In genomic region chr17:29642171-29642611, GRCh38 we compare ENCODE assay signal across 10 cellular contexts. TPM values are rescaled to one million over a fixed set of nuclear protein-coding genes. Genes with fewer than 3 reads are reported as not detected.
DNase-seq lines count a peak whose midpoint lies in the region; ATAC-seq, FAIRE-seq and TF ChIP-seq lines count a peak whose summit lies in the region.
"Had no signal": no experiment of that assay in that cellular context is flagged by ENCODE, and none has a peak within 500 bp of the region (broad histone marks: within the 10 kb centered on the region; RNA-seq: fewer than 3 reads in every experiment).

No MANE protein-coding gene starts in this region.

- POLR2A ChIA-PET in HEK293T (lab: Yijun Ruan, JAX) (interaction anchor here (1.2 to 1.4 kb wide), 2 partner anchors 19 kb away, joined by 3 to 4 read pairs; partner anchors contain the start of gene CORO6), T-cell (lab: Charles Lee) (interaction anchor here in 1 of 2 donors (0.7 kb wide), 1 partner anchor 358 kb away, joined by 3 read pairs; no protein-coding TSS in a partner anchor)
- POLR2A ChIA-PET in naive thymus-derived CD4-positive, alpha-beta T cell (lab: Charles Lee): interaction anchor here (0.5 to 0.7 kb wide), 2 partner anchors 66 to 285 kb away, joined by 3 to 4 read pairs; no protein-coding TSS in a partner anchor

- peak overlapping the region in 10 of 11 experiments; percentile 35 to 82 (median 66); a peak in 19 of 22 replicates for H3K9ac ChIP-seq in BLaER1 treated with 17β-estradiol and CSF1 and Interleukin-3, amounts not matched to agents 10 nM and 100 nM

- no peaks in the 10 kb centered on the region for H3K27me3 ChIP-seq in BLaER1 treated with 17β-estradiol and CSF1 and Interleukin-3, amounts not matched to agents 10 nM and 100 nM
- no peaks in the 10 kb centered on the region for H3K27me3 ChIP-seq in naive thymus-derived CD4-positive, alpha-beta T cell (ENCODE audit: control insufficient read depth in 2 of 2, insufficient read depth in 2 of 2, low read length in 2 of 2)
- H3K27me3 ChIP-seq in left lung: no peaks in the 10 kb centered on the region
- H3K27me3 ChIP-seq: pancreas had no signal

- H3K27me3 Mint-ChIP-seq in T-cell: no peaks in the 10 kb centered on the region
- no peaks in the 10 kb centered on the region for H3K27me3 Mint-ChIP-seq in naive thymus-derived CD4-positive, alpha-beta T cell

- peak overlapping the region; percentile 31 to 92 (median 77); a peak in 20 of 22 replicates for H3K27ac ChIP-seq in BLaER1 treated with 17β-estradiol and CSF1 and Interleukin-3, amounts not matched to agents 10 nM and 100 nM
- peak overlapping the region; percentile 3 for H3K27ac ChIP-seq in naive thymus-derived CD4-positive, alpha-beta T cell (ENCODE audit: low read depth, low read length)
- peak overlapping the region in 1 of 2 donors; percentile 72 for H3K27ac ChIP-seq in left lung
- H3K27ac ChIP-seq: pancreas had no signal

- H3K4me1 Mint-ChIP-seq in T-cell: peaks cover 9 to 26% (median 26%) of the 10 kb centered on the region in 3 donors
- peaks cover 0 to 35% (median 22%) of the 10 kb centered on the region in 7 donors for H3K4me1 Mint-ChIP-seq in naive thymus-derived CD4-positive, alpha-beta T cell

- FAIRE-seq in GM12892 (lab: Jason Lieb, UNC): no peak
- FAIRE-seq: pancreas had no signal

- ATAC-seq in T-cell (replicated peaks in 1 of 4) (no peak), left lung (no peak), GM21423 (IDR thresholded peaks at IDR 0.05; ENCODE audit: unreplicated experiment) (no peak)
- no peak for ATAC-seq in naive thymus-derived CD4-positive, alpha-beta T cell
- ATAC-seq: pancreas had no signal

- CTCF ChIA-PET in HEK293T (lab: Yijun Ruan, JAX): interaction anchor here (5.7 kb wide), 1 partner anchor 137 kb away, joined by 51 read pairs; no protein-coding TSS in a partner anchor
- CTCF ChIA-PET in T-cell (lab: Charles Lee): interaction anchor here (0.6 to 2.5 kb wide), 6 partner anchors 29 to 527 kb away, joined by 3 to 7 read pairs (median 4); no protein-coding TSS in a partner anchor
- CTCF ChIA-PET in naive thymus-derived CD4-positive, alpha-beta T cell (lab: Charles Lee): interaction anchor here (0.7 to 7.6 kb wide), 6 partner anchors 21 to 289 kb away, joined by 3 to 122 read pairs (median 4); no protein-coding TSS in a partner anchor

- H3K4me2 ChIP-seq in BLaER1 treated with 17β-estradiol and CSF1 and Interleukin-3, amounts not matched to agents 10 nM and 100 nM: peak overlapping the region; percentile 72 to 92 (median 86)

- peaks cover 0 to 33% (median 0%) of the 10 kb centered on the region in 11 experiments; a peak in 5 of 22 replicates for H4K20me1 ChIP-seq in BLaER1 treated with 17β-estradiol and CSF1 and Interleukin-3, amounts not matched to agents 10 nM and 100 nM

- TF ChIP-seq POLR2A in GM12892 (IDR thresholded peaks at IDR 0.05; ENCODE audit: low read depth, low read length): no peak

- DNase-seq in HEK293T (ENCODE audit: extremely low spot score) (peak; percentile 50), T-cell (no peak), left lung (no peak), GM12892 (ENCODE audit: insufficient read length) (no peak), OCI-M2 (lab: John Stamatoyannopoulos, UW; ENCODE audit: unreplicated experiment) (no peak)
- DNase-seq in naive thymus-derived CD4-positive, alpha-beta T cell: no peak
- DNase-seq: NCI-H446 treated with DMSO at 0.1 percent for 48 hours, pancreas had no signal

- H3K4me1 ChIP-seq in BLaER1 treated with 17β-estradiol and CSF1 and Interleukin-3, amounts not matched to agents 10 nM and 100 nM: peaks cover 74 to 88% (median 86%) of the 10 kb centered on the region in 10 experiments
- no peaks in the 10 kb centered on the region for H3K4me1 ChIP-seq in naive thymus-derived CD4-positive, alpha-beta T cell (ENCODE audit: control insufficient read depth in 2 of 2, insufficient read depth in 2 of 2, low read length in 2 of 2)
- peaks cover 30 to 79% of the 10 kb centered on the region in 2 donors for H3K4me1 ChIP-seq in left lung
- H3K4me1 ChIP-seq: pancreas had no signal

- H3K36me3 ChIP-seq in BLaER1 treated with 17β-estradiol and CSF1 and Interleukin-3, amounts not matched to agents 10 nM and 100 nM: peaks cover 32 to 89% (median 57%) of the 10 kb centered on the region in 11 experiments
- H3K36me3 ChIP-seq in naive thymus-derived CD4-positive, alpha-beta T cell (ENCODE audit: control insufficient read depth in 2 of 3, insufficient read depth in 3 of 3, low read length in 3 of 3): peaks cover 0 to 44% (median 0%) of the 10 kb centered on the region in 3 experiments
- H3K36me3 ChIP-seq in left lung: peaks cover 0 to 44% of the 10 kb centered on the region in 2 donors
- H3K36me3 ChIP-seq: pancreas had no signal

- H3K36me3 Mint-ChIP-seq in T-cell: peaks cover 22% of the 10 kb centered on the region
- H3K36me3 Mint-ChIP-seq in naive thymus-derived CD4-positive, alpha-beta T cell: peaks cover 0 to 13% (median 10%) of the 10 kb centered on the region in 5 donors

- H3K9me3 ChIP-seq in BLaER1 treated with 17β-estradiol and CSF1 and Interleukin-3, amounts not matched to agents 10 nM and 100 nM (replicated peaks in 1 of 11): no peaks in the 10 kb centered on the region
- no peaks in the 10 kb centered on the region for H3K9me3 ChIP-seq in naive thymus-derived CD4-positive, alpha-beta T cell (ENCODE audit: control insufficient read depth in 2 of 3, low read length in 3 of 3)
- H3K9me3 ChIP-seq in left lung: no peaks in the 10 kb centered on the region
- H3K9me3 ChIP-seq: pancreas had no signal

- H3K9me3 Mint-ChIP-seq in T-cell: no peaks in the 10 kb centered on the region
- H3K9me3 Mint-ChIP-seq in naive thymus-derived CD4-positive, alpha-beta T cell: no peaks in the 10 kb centered on the region

- peak overlapping the region; percentile 81 to 85 for H3K27ac Mint-ChIP-seq in T-cell
- peak overlapping the region; percentile 51 to 86 (median 80) for H3K27ac Mint-ChIP-seq in naive thymus-derived CD4-positive, alpha-beta T cell

- intact Hi-C loops in naive thymus-derived CD4-positive, alpha-beta T cell (cut with micrococcal nuclease): loop anchor here (5.0 kb wide), 2 partner anchors 35 to 380 kb away; no protein-coding TSS in a partner anchor
- intact Hi-C loops in left lung (cut with DNase I): no loop called here

- H3K4me3 ChIP-seq in BLaER1 treated with 17β-estradiol and CSF1 and Interleukin-3, amounts not matched to agents 10 nM and 100 nM: peak overlapping the region in 2 of 10 experiments; percentile 0 to 3; a peak in 1 of 20 replicates
- H3K4me3 ChIP-seq in naive thymus-derived CD4-positive, alpha-beta T cell (ENCODE audit: low read length): no peak overlapping the region
- no peak overlapping the region for H3K4me3 ChIP-seq in left lung
- H3K4me3 ChIP-seq: pancreas had no signal

- no peak overlapping the region for H3K4me3 Mint-ChIP-seq in T-cell
- H3K4me3 Mint-ChIP-seq in naive thymus-derived CD4-positive, alpha-beta T cell: no peak overlapping the region

- no peak for TF ChIP-seq CTCF in left lung (IDR thresholded peaks at IDR 0.05)

TF ChIP-seq in HEK293T, 16 proteins besides CTCF, POLR2A, EP300 and RAD21:
- TF ChIP-seq SP1 (IDR thresholded peaks at IDR 0.05) (no peak), ARNT (IDR thresholded peaks at IDR 0.05) (no peak), PKNOX1 (IDR thresholded peaks at IDR 0.05) (peak; percentile 97), SUZ12 (IDR thresholded peaks at IDR 0.05) (no peak), CTBP1 (IDR thresholded peaks at IDR 0.05; ENCODE audit: borderline replicate concordance) (peak; percentile 81; the same call in 1 of the 2 replicates), ELF4 (IDR thresholded peaks at IDR 0.05) (no peak), HDGF (IDR thresholded peaks at IDR 0.05; ENCODE audit: borderline replicate concordance) (no peak), BHLHE40 (IDR thresholded peaks at IDR 0.05; ENCODE audit: borderline replicate concordance) (no peak), FOXA1 (IDR thresholded peaks at IDR 0.05) (no peak), ZNF384 (IDR thresholded peaks at IDR 0.05) (peak; percentile 54), NFRKB (IDR thresholded peaks at IDR 0.05) (no peak), FOXK2 (IDR thresholded peaks at IDR 0.05) (no peak), LEF1 (IDR thresholded peaks at IDR 0.05; ENCODE audit: borderline replicate concordance) (no peak), FOXM1 (IDR thresholded peaks at IDR 0.05; ENCODE audit: borderline replicate concordance) (no peak), L3MBTL2 (conservative IDR thresholded peaks at IDR 0.05) (no peak), TARDBP (IDR thresholded peaks at IDR 0.05) (no peak)

RNA-seq across cellular contexts. Expression of gene CORO6, which starts 19.5 kb away (rescaled TPM):
- total RNA-seq in T-cell (1 to 10 TPM; 2.4 to 4.1 (median 3.6) TPM), left lung (1 to 10 TPM; 3.8 to 3.9 TPM)
- total RNA-seq in naive thymus-derived CD4-positive, alpha-beta T cell: 1 to 10 TPM; 1.4 to 3.1 (median 1.7) TPM
- polyA plus RNA-seq in naive thymus-derived CD4-positive, alpha-beta T cell: under 1 TPM; 0.15 to 0.35 TPM
- 0.70 TPM for polyA plus RNA-seq in GM12892 (2012; ENCODE audit: missing spikeins)

RNA-seq across cellular contexts. Expression of gene ANKRD13B, which starts 49.3 kb away (rescaled TPM):
- total RNA-seq in T-cell (1 to 10 TPM; 1.7 to 6.4 (median 4.1) TPM), left lung (10 to 100 TPM in 1 of 2 donors, 1 to 10 TPM in 1; 8.8 to 10.2 TPM)
- total RNA-seq in naive thymus-derived CD4-positive, alpha-beta T cell: 1 to 10 TPM in 3 of 5 experiments, under 1 TPM in 2; 0.70 to 9.8 (median 1.5) TPM
- under 1 TPM in 1 of 2 donors, not detected in 1; 0.51 TPM for polyA plus RNA-seq in naive thymus-derived CD4-positive, alpha-beta T cell
- 1.0 TPM for polyA plus RNA-seq in GM12892 (2012; ENCODE audit: missing spikeins)

RNA-seq across cellular contexts. Expression of gene GIT1, which starts 52.7 kb away (rescaled TPM):
- total RNA-seq in T-cell: 10 to 100 TPM; 36.7 to 86.4 (median 71.8) TPM
- total RNA-seq in naive thymus-derived CD4-positive, alpha-beta T cell: 10 to 100 TPM; 42.5 to 76.3 (median 62.4) TPM
- polyA plus RNA-seq in naive thymus-derived CD4-positive, alpha-beta T cell: 10 to 100 TPM in 1 of 2 donors, 1 to 10 TPM in 1; 6.8 to 20.0 TPM
- total RNA-seq in left lung: 10 to 100 TPM; 40.3 to 48.3 TPM
- 14.8 TPM for polyA plus RNA-seq in GM12892 (2012; ENCODE audit: missing spikeins)

Comparison
In these comparisons a context has a peak if more than half of its experiments do, and no peak if none do; other contexts are left out.
1. intact Hi-C loops: an anchor here in naive thymus-derived CD4-positive, alpha-beta T cell (5.0 kb wide); none called in left lung.